Comparison of ENCODE assay signal across 15 cellular contexts in the genomic region with DNA sequence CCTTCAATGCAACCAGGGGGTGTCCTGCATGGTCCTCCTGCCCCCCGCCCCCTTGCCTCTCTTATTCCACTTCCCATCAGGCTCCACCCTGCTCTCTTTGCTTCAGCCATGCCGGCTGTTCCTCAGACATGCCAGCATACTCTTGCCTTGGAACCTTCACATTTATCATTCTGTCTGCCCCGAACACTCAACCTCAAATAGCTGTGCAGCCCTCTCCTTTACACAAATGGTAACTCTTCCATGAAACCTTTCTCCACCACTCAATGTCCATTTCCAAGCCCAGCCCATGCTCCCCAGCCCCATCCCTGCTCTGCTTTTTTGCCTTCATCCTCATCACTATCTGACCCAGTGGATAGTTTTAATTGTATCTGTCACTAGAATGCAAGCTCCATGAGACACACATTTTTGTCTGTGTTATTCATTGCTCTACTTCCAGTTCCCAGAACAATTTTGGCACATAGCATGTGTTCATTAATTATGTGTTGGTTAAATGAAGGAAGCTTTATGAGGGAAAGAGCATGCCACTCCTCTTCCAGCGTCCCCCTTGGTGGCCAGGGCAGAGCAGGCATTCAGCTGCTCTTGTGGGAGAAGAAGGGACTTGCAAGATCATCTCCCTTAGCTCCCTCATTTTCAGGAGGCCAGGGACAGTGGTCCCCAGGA. TPM values are rescaled to one million over a fixed set of nuclear protein-coding genes. Genes with fewer than 3 reads are reported as not detected.
A peak's percentile ranks its signal among the peaks of the same experiment; 100 is the strongest.
DNase-seq lines count a peak whose midpoint lies in the region; ATAC-seq, FAIRE-seq and TF ChIP-seq lines count a peak whose summit lies in the region.
"Had no signal": no experiment of that assay in that cellular context is flagged by ENCODE, and none has a peak within 500 bp of the region (broad histone marks: within the 10 kb centered on the region; RNA-seq: fewer than 3 reads in every experiment).

No MANE protein-coding gene starts in this region.

- H3K4me3 ChIP-seq in astrocyte (ENCODE audit: insufficient read depth, low read depth, low read length) (peak overlapping the region; percentile 0), keratinocyte (ENCODE audit: control insufficient read depth in 2 of 3, extremely low read depth in 1 of 3, insufficient read depth in 2 of 3, low read depth in 1 of 3, low read length in 3 of 3) (no peak overlapping the region)

- H3K9me3 ChIP-seq in astrocyte (ENCODE audit: insufficient read depth, low read depth, low read length) = no peaks in the 10 kb centered on the region
- no peaks in the 10 kb centered on the region for H3K9me3 ChIP-seq in keratinocyte (ENCODE audit: control insufficient read depth, low read depth, low read length)
- H3K9me3 ChIP-seq: adrenal gland, Caco-2 had no signal

- H3K79me2 ChIP-seq in astrocyte (ENCODE audit: insufficient read depth, low read length) (peaks cover 4% of the 10 kb centered on the region), keratinocyte (ENCODE audit: control insufficient read depth, insufficient read depth, low read length) (no peaks in the 10 kb centered on the region)

- H4K20me1 ChIP-seq in astrocyte (ENCODE audit: insufficient read depth, low read length) = no peaks in the 10 kb centered on the region
- H4K20me1 ChIP-seq in keratinocyte (ENCODE audit: control insufficient read depth, extremely low read depth, insufficient read depth, low read length) = no peaks in the 10 kb centered on the region

- H3K9ac ChIP-seq in astrocyte (ENCODE audit: low read length) = peak overlapping the region; percentile 75
- no peak overlapping the region for H3K9ac ChIP-seq in keratinocyte (ENCODE audit: control insufficient read depth, extremely low read depth, insufficient read depth, low read length)

- peaks cover 10% of the 10 kb centered on the region for H3K9me3 Mint-ChIP-seq in astrocyte (ENCODE audit: unreplicated experiment)

- H3K4me1 ChIP-seq in astrocyte (ENCODE audit: insufficient read depth, low read length) (peaks cover 53% of the 10 kb centered on the region), keratinocyte (ENCODE audit: control insufficient read depth, extremely low read depth, insufficient read depth, low read length) (peaks cover 4% of the 10 kb centered on the region)
- H3K4me1 ChIP-seq: Caco-2 had no signal

- H2AFZ ChIP-seq in astrocyte (ENCODE audit: low read depth, low read length) (peak overlapping the region; percentile 14), keratinocyte (ENCODE audit: control insufficient read depth, low read length) (no peak overlapping the region)

- TF ChIP-seq CTCF in astrocyte (IDR thresholded peaks at IDR 0.05; ENCODE audit: insufficient read depth, low read depth, low read length) (no peak), keratinocyte (optimal IDR thresholded peaks at IDR 0.05 in 1 of 3, IDR thresholded peaks at IDR 0.05 in 1 of 3, conservative IDR thresholded peaks at IDR 0.05 in 1 of 3; ENCODE audit: extremely low read depth in 1 of 3, insufficient read depth in 2 of 3, low read length in 3 of 3) (no peak)

- H3K27me3 Mint-ChIP-seq in astrocyte (ENCODE audit: low read depth, unreplicated experiment) = peaks cover 4% of the 10 kb centered on the region

- H3K4me2 ChIP-seq in astrocyte (ENCODE audit: low read length) (peak overlapping the region; percentile 70), keratinocyte (ENCODE audit: control insufficient read depth, extremely low read depth, insufficient read depth, low read depth, low read length) (peak overlapping the region; percentile 29)

- peaks cover 29% of the 10 kb centered on the region for H3K4me1 Mint-ChIP-seq in astrocyte (ENCODE audit: low read depth, unreplicated experiment)

- in situ Hi-C loops in ACHN (cut with HindIII; ENCODE audit: low pct_ligation_motif_present, low pct_unique_long_range_greater_than_20kb, low sequenced_read_pairs) = no loop called here

- no peak for ATAC-seq in GM19324 (IDR thresholded peaks at IDR 0.05; ENCODE audit: low FRiP score, unreplicated experiment)

- no peaks in the 10 kb centered on the region for H3K36me3 Mint-ChIP-seq in astrocyte (ENCODE audit: low read depth, unreplicated experiment)

- H3K9me1 ChIP-seq in keratinocyte (ENCODE audit: control insufficient read depth, extremely low read depth, insufficient read depth, low read length) = no peaks in the 10 kb centered on the region

- H3K4me3 Mint-ChIP-seq in astrocyte (ENCODE audit: unreplicated experiment) = no peak overlapping the region

- FAIRE-seq in astrocyte (lab: Jason Lieb, UNC) = peak; percentile 5
- FAIRE-seq in keratinocyte (lab: Jason Lieb, UNC) = no peak
- FAIRE-seq: HTR-8/SVneo, small intestine had no signal

- H3K27me3 ChIP-seq in astrocyte (ENCODE audit: insufficient read depth, low read length) (no peaks in the 10 kb centered on the region), keratinocyte (ENCODE audit: control insufficient read depth, extremely low read depth, insufficient read depth, low read length) (peaks cover 12% of the 10 kb centered on the region)
- H3K27me3 ChIP-seq: adrenal gland had no signal

- H3K27ac ChIP-seq in astrocyte (ENCODE audit: low read depth, low read length) (peak overlapping the region; percentile 72), keratinocyte (ENCODE audit: control insufficient read depth, insufficient read depth, low read length) (no peak overlapping the region)

- H3K36me3 ChIP-seq in astrocyte (ENCODE audit: insufficient read depth, low read length) (no peaks in the 10 kb centered on the region), keratinocyte (ENCODE audit: control insufficient read depth in 2 of 2, extremely low read depth in 1 of 2, insufficient read depth in 2 of 2, low read length in 2 of 2) (no peaks in the 10 kb centered on the region)
- H3K36me3 ChIP-seq: adrenal gland had no signal

- DNase-seq in EL = peak; percentile 60
- peak; percentile 92 for DNase-seq in astrocyte (ENCODE audit: low read depth)
- no peak for DNase-seq in keratinocyte (ENCODE audit: low read depth, low spot score)
- DNase-seq in stromal cell of bone marrow (ENCODE audit: low read depth) = peak; percentile 54
- DNase-seq in ACHN = no peak
- DNase-seq in activated gamma-delta T cell treated with Interleukin-2 at 50 U/mL for 16 hours = no peak
- no peak for DNase-seq in NCI-H524 treated with DMSO at 0.1 percent for 48 hours (lab: John Stamatoyannopoulos, UW)
- DNase-seq: Caco-2, NCI-H1436, NCI-H526, SHP77, small intestine had no signal

- dilution Hi-C loops in keratinocyte (cut with MboI; ENCODE audit: extremely low pct_ligation_motif_present, low sequenced_read_pairs) = no loop called here

- H3K27ac Mint-ChIP-seq in astrocyte (ENCODE audit: unreplicated experiment) = no peak overlapping the region

RNA-seq across cellular contexts. Expression of gene GALNT15, which starts 0.7 kb away (rescaled TPM):
- 0.95 and 3.0 TPM in 2 replicates for total RNA-seq in astrocyte
- polyA plus RNA-seq in keratinocyte = 0.03 TPM in 1 of 3 replicates, not detected in the others
- polyA plus RNA-seq in keratinocyte (2011; ENCODE audit: low read depth) = 0.16 TPM
- polyA plus RNA-seq in keratinocyte (2011; cell fraction: cytosol; rRNA removed) = not detected in 2 replicates
- 0.08 TPM in 1 of 2 replicates, not detected in the other for polyA plus RNA-seq in keratinocyte (2011; cell fraction: nucleus; rRNA removed)
- 0.04 TPM in 1 of 2 replicates, not detected in the other for polyA plus RNA-seq in keratinocyte (2012; ENCODE audit: low replicate concordance)
- 0.16 to 0.20 TPM in 2 of 3 replicates, not detected in the other for polyA minus RNA-seq in keratinocyte
- not detected for polyA minus RNA-seq in keratinocyte (2011; cell fraction: cytosol; rRNA and poly(A)+ RNA removed)
- polyA minus RNA-seq in keratinocyte (2011; cell fraction: nucleus; rRNA and poly(A)+ RNA removed) = 0.23 and 0.32 TPM in 2 replicates
- total RNA-seq: Caco-2 had no signal

Comparison
In these comparisons a context has a peak if more than half of its experiments do, and no peak if none do; other contexts are left out.
1. DNase-seq: peak in EL (single experiment), astrocyte (single experiment) and stromal cell of bone marrow (single experiment); none in keratinocyte (single experiment), ACHN (single experiment), activated gamma-delta T cell treated with Interleukin-2 at 50 U/mL for 16 hours (single experiment) and NCI-H524 treated with DMSO at 0.1 percent for 48 hours (single experiment).